Comparison of ENCODE assay signal across 14 cellular contexts in the genomic region with DNA sequence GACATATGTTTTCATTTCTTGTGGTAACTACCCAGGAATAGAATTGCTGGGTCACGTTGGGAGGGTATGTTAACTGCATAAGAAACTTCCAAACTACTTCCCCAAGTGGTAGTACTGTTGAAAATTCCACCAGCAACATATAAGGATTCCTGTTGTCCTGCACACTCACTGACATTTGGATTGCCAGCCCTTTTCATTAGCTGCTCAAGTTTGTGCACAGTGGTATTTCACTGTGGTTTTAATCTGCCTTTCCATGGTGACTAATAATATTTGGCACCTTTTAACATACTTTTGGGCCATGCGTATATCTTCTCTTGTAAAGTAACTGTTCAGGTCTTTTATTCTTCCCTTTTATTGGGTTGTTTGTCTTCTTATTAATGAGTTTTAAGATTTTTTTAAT.
DNase-seq lines count a peak whose midpoint lies in the region; ATAC-seq, FAIRE-seq and TF ChIP-seq lines count a peak whose summit lies in the region.
"Had no signal": no experiment of that assay in that cellular context is flagged by ENCODE, and none has a peak within 500 bp of the region (broad histone marks: within the 10 kb centered on the region; RNA-seq: fewer than 3 reads in every experiment).

No MANE protein-coding gene starts in this region.

- no peaks in the 10 kb centered on the region for H3K9me3 Mint-ChIP-seq in MCF 10A (ENCODE audit: unreplicated experiment)
- H3K9me3 Mint-ChIP-seq in type B pancreatic cell: no peaks in the 10 kb centered on the region

- BruUV-seq in MCF 10A (replicated peaks; lab: Mats Ljungman, UMichigan): no TSS peak

- CTCF ChIA-PET in MCF 10A (lab: Yijun Ruan, JAX): interaction anchor here (0.5 to 3.5 kb wide), 3 partner anchors 23 to 351 kb away, joined by 3 to 11 read pairs (median 3); no protein-coding TSS in a partner anchor

- POLR2A ChIA-PET in MCF 10A (lab: Yijun Ruan, JAX): no interaction called here

- no peaks in the 10 kb centered on the region for H4K20me1 ChIP-seq in keratinocyte (ENCODE audit: control insufficient read depth, extremely low read depth, insufficient read depth, low read length)

- TF ChIP-seq CTCF in MCF 10A (IDR thresholded peaks at IDR 0.05; ENCODE audit: unreplicated experiment) (no peak), breast epithelium (IDR thresholded peaks at IDR 0.05) (no peak), cardiac fibroblast (IDR thresholded peaks at IDR 0.05; ENCODE audit: low read depth, low read length) (no peak), keratinocyte (optimal IDR thresholded peaks at IDR 0.05 in 1 of 3, IDR thresholded peaks at IDR 0.05 in 1 of 3, conservative IDR thresholded peaks at IDR 0.05 in 1 of 3; ENCODE audit: extremely low read depth in 1 of 3, insufficient read depth in 2 of 3, low read length in 3 of 3) (no peak), type B pancreatic cell (conservative IDR thresholded peaks at IDR 0.05) (no peak), thyroid gland (IDR thresholded peaks at IDR 0.05) (no peak)

- H3K4me3 ChIP-seq in breast epithelium (no peak overlapping the region), cardiac fibroblast (replicated peaks in 1 of 2; ENCODE audit: low read depth in 2 of 2, low read length in 2 of 2) (no peak overlapping the region), keratinocyte (ENCODE audit: control insufficient read depth in 2 of 3, extremely low read depth in 1 of 3, insufficient read depth in 2 of 3, low read depth in 1 of 3, low read length in 3 of 3) (no peak overlapping the region), thyroid gland (replicated peaks in 1 of 3) (no peak overlapping the region)

- H3K27ac ChIP-seq in breast epithelium: no peak overlapping the region
- no peak overlapping the region for H3K27ac ChIP-seq in keratinocyte (ENCODE audit: control insufficient read depth, insufficient read depth, low read length)
- H3K27ac ChIP-seq in thyroid gland: no peak overlapping the region

- peaks cover 15% of the 10 kb centered on the region for H3K4me1 Mint-ChIP-seq in MCF 10A (ENCODE audit: insufficient read depth, unreplicated experiment)
- peaks cover 40% of the 10 kb centered on the region for H3K4me1 Mint-ChIP-seq in type B pancreatic cell (ENCODE audit: unreplicated experiment)

- H3K4me2 ChIP-seq in keratinocyte (ENCODE audit: control insufficient read depth, extremely low read depth, insufficient read depth, low read depth, low read length): no peak overlapping the region

- H3K4me1 ChIP-seq in breast epithelium: no peaks in the 10 kb centered on the region
- peaks cover 15% of the 10 kb centered on the region for H3K4me1 ChIP-seq in keratinocyte (ENCODE audit: control insufficient read depth, extremely low read depth, insufficient read depth, low read length)
- peaks cover 3 to 9% of the 10 kb centered on the region in 2 donors for H3K4me1 ChIP-seq in thyroid gland

- ATAC-seq in GM19035 (IDR thresholded peaks at IDR 0.05; ENCODE audit: unreplicated experiment): no peak
- ATAC-seq: Panc1, sciatic nerve had no signal

- dilution Hi-C loops in keratinocyte (cut with MboI; ENCODE audit: extremely low pct_ligation_motif_present, low sequenced_read_pairs): no loop called here

- H3K27me3 Mint-ChIP-seq in MCF 10A (ENCODE audit: insufficient read depth, unreplicated experiment) (no peaks in the 10 kb centered on the region), type B pancreatic cell (no peaks in the 10 kb centered on the region)

- H3K9me1 ChIP-seq in keratinocyte (ENCODE audit: control insufficient read depth, extremely low read depth, insufficient read depth, low read length): no peaks in the 10 kb centered on the region

- WGBS in thyroid gland, 2 donors: 44 to 56% methylated on average over 2 of the region's 2 CpGs

- no peaks in the 10 kb centered on the region for H3K79me2 ChIP-seq in keratinocyte (ENCODE audit: control insufficient read depth, insufficient read depth, low read length)

- H3K27me3 ChIP-seq in breast epithelium (no peaks in the 10 kb centered on the region), keratinocyte (ENCODE audit: control insufficient read depth, extremely low read depth, insufficient read depth, low read length) (peaks cover 4% of the 10 kb centered on the region), thyroid gland (no peaks in the 10 kb centered on the region)

- no peak overlapping the region for H3K9ac ChIP-seq in keratinocyte (ENCODE audit: control insufficient read depth, extremely low read depth, insufficient read depth, low read length)

- FAIRE-seq in keratinocyte (lab: Jason Lieb, UNC): peak; percentile 39

- intact Hi-C loops in MCF 10A (cut with micrococcal nuclease) (no loop called here), breast epithelium (cut with DNase I; ENCODE audit: low total_unique reads) (no loop called here), thyroid gland (cut with DNase I) (no loop called here)

- H3K36me3 ChIP-seq in breast epithelium (no peaks in the 10 kb centered on the region), keratinocyte (ENCODE audit: control insufficient read depth in 2 of 2, extremely low read depth in 1 of 2, insufficient read depth in 2 of 2, low read length in 2 of 2) (no peaks in the 10 kb centered on the region), thyroid gland (no peaks in the 10 kb centered on the region)

- DNase-seq in MCF 10A (ENCODE audit: unreplicated experiment) (peak; percentile 33), breast epithelium (ENCODE audit: low spot score in 2 of 2) (no peak), cardiac fibroblast (ENCODE audit: low read depth in 2 of 2) (peak; percentile 71 to 90), keratinocyte (ENCODE audit: low read depth, low spot score) (no peak), type B pancreatic cell (ENCODE audit: extremely low spot score, unreplicated experiment) (no peak), thyroid gland (no peak), DMS79 (lab: John Stamatoyannopoulos, UW) (no peak)
- DNase-seq: 8988T; activated naive CD4-positive, alpha-beta T cell treated with anti-CD3 and anti-CD28 coated beads, Interleukin-2, amount 50 U/mL, for 16 hours; hippocampal formation; NCI-H2227 treated with DMSO at 0.1 percent for 48 hours had no signal

- H3K4me3 Mint-ChIP-seq in MCF 10A (ENCODE audit: unreplicated experiment) (no peak overlapping the region), type B pancreatic cell (peak overlapping the region; percentile 9)

- TF ChIP-seq POLR2A in breast epithelium (IDR thresholded peaks at IDR 0.05) (no peak), thyroid gland (IDR thresholded peaks at IDR 0.05) (no peak)

- H3K27ac Mint-ChIP-seq in MCF 10A (ENCODE audit: low read depth, unreplicated experiment) (no peak overlapping the region), type B pancreatic cell (peak overlapping the region; percentile 29)

- H3K36me3 Mint-ChIP-seq in MCF 10A (ENCODE audit: insufficient read depth, unreplicated experiment) (no peaks in the 10 kb centered on the region), type B pancreatic cell (no peaks in the 10 kb centered on the region)

- H2AFZ ChIP-seq in keratinocyte (ENCODE audit: control insufficient read depth, low read length): no peak overlapping the region

- H3K9me3 ChIP-seq in breast epithelium (no peaks in the 10 kb centered on the region), keratinocyte (ENCODE audit: control insufficient read depth, low read depth, low read length) (no peaks in the 10 kb centered on the region), thyroid gland (no peaks in the 10 kb centered on the region)

Comparison
In these comparisons a context has a peak if more than half of its experiments do, and no peak if none do; other contexts are left out.
1. DNase-seq: peak in MCF 10A (single experiment) and cardiac fibroblast (2 of 2); none in breast epithelium (0 of 2), keratinocyte (single experiment), type B pancreatic cell (single experiment), thyroid gland (0 of 2) and DMS79 (single experiment).